ENCODE assay signal across 8 cellular contexts in the genomic region with DNA sequence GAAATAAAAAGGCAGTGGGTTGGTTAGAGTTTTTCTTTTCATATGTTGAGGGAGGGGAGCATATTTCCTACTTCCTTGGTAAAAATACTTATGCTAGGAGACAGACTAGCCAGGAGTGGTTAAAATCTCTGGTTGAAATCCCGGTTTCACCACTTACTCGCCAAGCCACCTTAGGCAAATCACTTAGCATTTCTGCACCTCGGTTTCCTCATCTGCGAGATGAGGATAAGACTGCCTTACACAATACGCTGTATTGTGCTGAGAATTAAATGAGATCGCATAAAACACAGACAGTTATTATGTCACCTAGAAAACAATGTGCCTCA. TPM values are rescaled to one million over a fixed set of nuclear protein-coding genes. Genes with fewer than 3 reads are reported as not detected.
DNase-seq lines count a peak whose midpoint lies in the region; ATAC-seq, FAIRE-seq and TF ChIP-seq lines count a peak whose summit lies in the region.
"Had no signal": no experiment of that assay in that cellular context is flagged by ENCODE, and none has a peak within 500 bp of the region (broad histone marks: within the 10 kb centered on the region; RNA-seq: fewer than 3 reads in every experiment).

No MANE protein-coding gene starts in this region.

- POLR2A ChIA-PET in activated naive CD8-positive, alpha-beta T cell treated with anti-CD3 and anti-CD28 coated beads, Interleukin-2, amount 10 ng/mL, durations not matched to agents 7 days and 5 days (lab: Charles Lee) = interaction anchor here (0.8 to 10.8 kb wide), 3 partner anchors 28 to 1494 kb away, joined by 4 to 229 read pairs (median 4); no protein-coding TSS in a partner anchor

- H3K9me3 ChIP-seq in keratinocyte (ENCODE audit: control insufficient read depth, low read depth, low read length) (no peaks in the 10 kb centered on the region), stomach smooth muscle (ENCODE audit: control insufficient read depth in 2 of 2, low read length in 2 of 2) (no peaks in the 10 kb centered on the region)

- no peak overlapping the region for H3K27ac ChIP-seq in HL-60 (replicated peaks)
- peak overlapping the region; percentile 81 for H3K27ac ChIP-seq in keratinocyte (ENCODE audit: control insufficient read depth, insufficient read depth, low read length)
- H3K27ac ChIP-seq in stomach smooth muscle (ENCODE audit: low read length) = peak overlapping the region; percentile 66

- H4K20me1 ChIP-seq in keratinocyte (ENCODE audit: control insufficient read depth, extremely low read depth, insufficient read depth, low read length) = peaks cover 17% of the 10 kb centered on the region

- H3K36me3 Mint-ChIP-seq in activated naive CD8-positive, alpha-beta T cell treated with anti-CD3 and anti-CD28 coated beads, Interleukin-2, amount 10 ng/mL, durations not matched to agents 7 days and 5 days = peaks cover 3% of the 10 kb centered on the region

- DNase-seq in HL-60 (ENCODE audit: low read depth in 1 of 2, low spot score in 1 of 2) (peak in 1 of 2 experiments; percentile 16), keratinocyte (ENCODE audit: low read depth, low spot score) (no peak), hypothalamus (lab: John Stamatoyannopoulos, UW) (no peak)
- DNase-seq in activated naive CD8-positive, alpha-beta T cell treated with anti-CD3 and anti-CD28 coated beads, Interleukin-2, amount 10 ng/mL, durations not matched to agents 7 days and 5 days = no peak

- H3K4me3 ChIP-seq in HL-60 (replicated peaks; ENCODE audit: insufficient read depth, low read length) (peak overlapping the region; percentile 39; the same call in 1 of the 2 replicates), keratinocyte (ENCODE audit: control insufficient read depth in 2 of 3, extremely low read depth in 1 of 3, insufficient read depth in 2 of 3, low read depth in 1 of 3, low read length in 3 of 3) (peak overlapping the region; percentile 81 to 93 (median 86)), stomach smooth muscle (ENCODE audit: low read length in 2 of 2) (peak overlapping the region; percentile 81 to 82)

- H3K79me2 ChIP-seq in keratinocyte (ENCODE audit: control insufficient read depth, insufficient read depth, low read length) = peaks cover 63% of the 10 kb centered on the region

- no peaks in the 10 kb centered on the region for H3K9me1 ChIP-seq in keratinocyte (ENCODE audit: control insufficient read depth, extremely low read depth, insufficient read depth, low read length)

- H3K27me3 Mint-ChIP-seq in activated naive CD8-positive, alpha-beta T cell treated with anti-CD3 and anti-CD28 coated beads, Interleukin-2, amount 10 ng/mL, durations not matched to agents 7 days and 5 days = peaks cover 33% of the 10 kb centered on the region

- peak overlapping the region; percentile 79 for H3K4me3 Mint-ChIP-seq in activated naive CD8-positive, alpha-beta T cell treated with anti-CD3 and anti-CD28 coated beads, Interleukin-2, amount 10 ng/mL, durations not matched to agents 7 days and 5 days

- H3K4me1 ChIP-seq in keratinocyte (ENCODE audit: control insufficient read depth, extremely low read depth, insufficient read depth, low read length) (peaks cover 55% of the 10 kb centered on the region), stomach smooth muscle (ENCODE audit: control insufficient read depth, insufficient read depth, low read length) (peaks cover 50% of the 10 kb centered on the region)

- ATAC-seq in activated naive CD8-positive, alpha-beta T cell treated with anti-CD3 and anti-CD28 coated beads, Interleukin-2, amount 10 ng/mL, durations not matched to agents 7 days and 5 days (ENCODE audit: low read depth) = no peak
- ATAC-seq in HG02642 (IDR thresholded peaks at IDR 0.05; ENCODE audit: poor library complexity, unreplicated experiment) (no peak), GM21360 (IDR thresholded peaks at IDR 0.05; ENCODE audit: unreplicated experiment) (no peak)

- H2AFZ ChIP-seq in keratinocyte (ENCODE audit: control insufficient read depth, low read length) = no peak overlapping the region

- H3K27me3 ChIP-seq in HL-60 (ENCODE audit: insufficient read depth, poor library complexity, severe bottlenecking) = peaks cover 26% of the 10 kb centered on the region
- H3K27me3 ChIP-seq in keratinocyte (ENCODE audit: control insufficient read depth, extremely low read depth, insufficient read depth, low read length) = no peaks in the 10 kb centered on the region
- H3K27me3 ChIP-seq in stomach smooth muscle (ENCODE audit: control insufficient read depth in 1 of 2, insufficient read depth in 2 of 2, low read length in 2 of 2) = no peaks in the 10 kb centered on the region

- H3K36me3 ChIP-seq in keratinocyte (ENCODE audit: control insufficient read depth in 2 of 2, extremely low read depth in 1 of 2, insufficient read depth in 2 of 2, low read length in 2 of 2) (peaks cover 2 to 23% of the 10 kb centered on the region in 2 experiments), stomach smooth muscle (ENCODE audit: control insufficient read depth in 2 of 2, insufficient read depth in 2 of 2, low read length in 2 of 2) (no peaks in the 10 kb centered on the region)

- H3K9me3 Mint-ChIP-seq in activated naive CD8-positive, alpha-beta T cell treated with anti-CD3 and anti-CD28 coated beads, Interleukin-2, amount 10 ng/mL, durations not matched to agents 7 days and 5 days = no peaks in the 10 kb centered on the region

- TF ChIP-seq CTCF in HL-60 (IDR thresholded peaks at IDR 0.05; ENCODE audit: insufficient read depth, low read length) (no peak), keratinocyte (optimal IDR thresholded peaks at IDR 0.05 in 1 of 3, IDR thresholded peaks at IDR 0.05 in 1 of 3, conservative IDR thresholded peaks at IDR 0.05 in 1 of 3; ENCODE audit: extremely low read depth in 1 of 3, insufficient read depth in 2 of 3, low read length in 3 of 3) (no peak)

- H3K9ac ChIP-seq in keratinocyte (ENCODE audit: control insufficient read depth, extremely low read depth, insufficient read depth, low read length) (peak overlapping the region; percentile 78), stomach smooth muscle (ENCODE audit: low read length in 2 of 2) (peak overlapping the region; percentile 61 to 79)

- peaks cover 57% of the 10 kb centered on the region for H3K4me1 Mint-ChIP-seq in activated naive CD8-positive, alpha-beta T cell treated with anti-CD3 and anti-CD28 coated beads, Interleukin-2, amount 10 ng/mL, durations not matched to agents 7 days and 5 days

- dilution Hi-C loops in keratinocyte (cut with MboI; ENCODE audit: extremely low pct_ligation_motif_present, low sequenced_read_pairs) = no loop called here

- no peak for FAIRE-seq in keratinocyte (lab: Jason Lieb, UNC)
- FAIRE-seq: TTC549 had no signal

- peak overlapping the region; percentile 45 for H3K27ac Mint-ChIP-seq in activated naive CD8-positive, alpha-beta T cell treated with anti-CD3 and anti-CD28 coated beads, Interleukin-2, amount 10 ng/mL, durations not matched to agents 7 days and 5 days

- H3K4me2 ChIP-seq in keratinocyte (ENCODE audit: control insufficient read depth, extremely low read depth, insufficient read depth, low read depth, low read length) = peak overlapping the region; percentile 91

RNA-seq across cellular contexts. Expression of a gene that starts 1.4 kb away (rescaled TPM):
- total RNA-seq in activated naive CD8-positive, alpha-beta T cell treated with anti-CD3 and anti-CD28 coated beads, Interleukin-2, amount 10 ng/mL, durations not matched to agents 7 days and 5 days = 10 to 100 TPM; 21.6 to 21.8 TPM
- polyA plus RNA-seq in keratinocyte = 55.0 to 61.5 TPM (median 57.9 TPM) in 3 replicates
- 124 TPM for polyA plus RNA-seq in keratinocyte (2011; ENCODE audit: low read depth)
- polyA plus RNA-seq in keratinocyte (2011; cell fraction: cytosol; rRNA removed) = 43.0 and 79.6 TPM in 2 replicates
- 145 and 193 TPM in 2 replicates for polyA plus RNA-seq in keratinocyte (2011; cell fraction: nucleus; rRNA removed)
- polyA plus RNA-seq in keratinocyte (2012; ENCODE audit: low replicate concordance) = 72.9 and 75.0 TPM in 2 replicates
- polyA minus RNA-seq in keratinocyte = 106 to 194 TPM (median 118 TPM) in 3 replicates
- polyA minus RNA-seq in keratinocyte (2011; cell fraction: cytosol; rRNA and poly(A)+ RNA removed) = 127 TPM
- polyA minus RNA-seq in keratinocyte (2011; cell fraction: nucleus; rRNA and poly(A)+ RNA removed) = 82.3 and 144 TPM in 2 replicates

RNA-seq across cellular contexts. Expression of a gene that starts 52.7 kb away (rescaled TPM):
- total RNA-seq in activated naive CD8-positive, alpha-beta T cell treated with anti-CD3 and anti-CD28 coated beads, Interleukin-2, amount 10 ng/mL, durations not matched to agents 7 days and 5 days = 1 to 10 TPM; 2.5 to 3.3 TPM
- polyA plus RNA-seq in keratinocyte = 38.7 to 91.9 TPM (median 52.7 TPM) in 3 replicates
- polyA plus RNA-seq in keratinocyte (2011; ENCODE audit: low read depth) = 23.4 TPM
- 32.0 and 62.6 TPM in 2 replicates for polyA plus RNA-seq in keratinocyte (2011; cell fraction: cytosol; rRNA removed)
- 62.5 and 83.1 TPM in 2 replicates for polyA plus RNA-seq in keratinocyte (2011; cell fraction: nucleus; rRNA removed)
- polyA plus RNA-seq in keratinocyte (2012; ENCODE audit: low replicate concordance) = 44.0 and 48.3 TPM in 2 replicates
- polyA minus RNA-seq in keratinocyte = 48.6 to 89.0 TPM (median 74.9 TPM) in 3 replicates
- polyA minus RNA-seq in keratinocyte (2011; cell fraction: cytosol; rRNA and poly(A)+ RNA removed) = 91.9 TPM
- polyA minus RNA-seq in keratinocyte (2011; cell fraction: nucleus; rRNA and poly(A)+ RNA removed) = 65.3 and 76.2 TPM in 2 replicates
